ENCODE assay signal across 8 cellular contexts in the genomic region with DNA sequence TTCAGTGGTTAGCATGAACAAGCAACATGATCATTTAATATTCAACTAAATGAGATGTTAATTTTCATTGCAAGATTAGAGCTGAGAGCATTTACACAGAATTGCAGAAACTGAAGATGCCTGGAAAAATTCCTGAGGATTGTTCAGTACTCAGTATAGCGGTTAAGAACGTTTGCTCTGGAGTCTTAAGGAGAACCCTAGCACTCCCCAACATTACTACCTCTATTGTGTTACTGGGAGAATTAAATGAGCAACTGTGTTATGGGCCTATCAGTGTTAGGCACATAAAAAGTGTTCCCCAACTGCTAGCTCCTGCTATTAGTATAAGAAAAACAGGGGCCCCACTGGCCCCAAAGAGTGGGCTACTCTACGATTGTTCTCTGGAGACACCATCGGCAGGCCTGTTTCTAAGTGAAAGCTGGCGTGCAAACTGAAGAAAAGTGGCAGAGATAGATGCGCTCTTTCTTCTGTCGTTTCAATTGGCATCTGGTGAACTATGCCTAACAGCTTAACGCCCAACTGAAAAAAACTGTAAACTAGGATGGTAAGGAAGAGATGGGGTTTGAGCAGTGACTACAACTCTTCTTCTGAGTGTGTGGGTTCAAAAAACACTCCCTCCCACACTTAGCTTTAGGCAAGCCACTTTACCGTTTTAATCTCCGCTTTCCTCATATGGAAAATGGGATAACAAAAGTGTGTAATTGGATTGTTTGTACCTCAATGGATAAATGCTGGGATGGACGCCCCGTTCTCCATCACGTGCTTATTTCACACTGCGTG. TPM values are rescaled to one million over a fixed set of nuclear protein-coding genes. Genes with fewer than 3 reads are reported as not detected.
DNase-seq lines count a peak whose midpoint lies in the region; ATAC-seq and TF ChIP-seq lines count a peak whose summit lies in the region.

No MANE protein-coding gene starts in this region.

- H3K27me3 Mint-ChIP-seq in activated CD8-positive, alpha-beta memory T cell treated with anti-CD3 and anti-CD28 coated beads, Interleukin-2, amount 10 ng/mL, durations not matched to agents 7 days and 5 days = peaks cover 4% of the 10 kb centered on the region
- H3K27me3 Mint-ChIP-seq in activated naive CD8-positive, alpha-beta T cell treated with anti-CD3 and anti-CD28 coated beads, Interleukin-2, amount 10 ng/mL, durations not matched to agents 7 days and 5 days = peaks cover 11% of the 10 kb centered on the region

- CTCF ChIA-PET in activated CD8-positive, alpha-beta memory T cell treated with anti-CD3 and anti-CD28 coated beads, Interleukin-2, amount 10 ng/mL, durations not matched to agents 7 days and 5 days (lab: Charles Lee) = interaction anchor here (0.6 to 2.6 kb wide), 8 partner anchors 11 to 91 kb away, joined by 3 to 17 read pairs (median 4); a partner anchor contains a TSS

- H3K36me3 Mint-ChIP-seq in activated CD8-positive, alpha-beta memory T cell treated with anti-CD3 and anti-CD28 coated beads, Interleukin-2, amount 10 ng/mL, durations not matched to agents 7 days and 5 days = peaks cover 10% of the 10 kb centered on the region
- H3K36me3 Mint-ChIP-seq in activated naive CD8-positive, alpha-beta T cell treated with anti-CD3 and anti-CD28 coated beads, Interleukin-2, amount 10 ng/mL, durations not matched to agents 7 days and 5 days = peaks cover 5% of the 10 kb centered on the region

- 47% methylated on average over 14 of the region's 14 CpGs for WGBS in liver
- 36 to 44% methylated on average over 14 of the region's 14 CpGs for WGBS in tibial nerve, 2 donors

- no peaks in the 10 kb centered on the region for H3K27me3 ChIP-seq in liver (ENCODE audit: control insufficient read depth in 4 of 4, insufficient read depth in 4 of 4, low read length in 3 of 4)
- H3K27me3 ChIP-seq in tibial nerve = no peaks in the 10 kb centered on the region

- H3K36me3 ChIP-seq in liver (ENCODE audit: control insufficient read depth in 4 of 4, insufficient read depth in 3 of 4, low read depth in 1 of 4, low read length in 3 of 4) = no peaks in the 10 kb centered on the region
- H3K36me3 ChIP-seq in tibial nerve = no peaks in the 10 kb centered on the region

- peak overlapping the region; percentile 93 for H3K4me3 Mint-ChIP-seq in activated CD8-positive, alpha-beta memory T cell treated with anti-CD3 and anti-CD28 coated beads, Interleukin-2, amount 10 ng/mL, durations not matched to agents 7 days and 5 days
- H3K4me3 Mint-ChIP-seq in activated naive CD8-positive, alpha-beta T cell treated with anti-CD3 and anti-CD28 coated beads, Interleukin-2, amount 10 ng/mL, durations not matched to agents 7 days and 5 days = peak overlapping the region; percentile 93

- POLR2A ChIA-PET in activated naive CD8-positive, alpha-beta T cell treated with anti-CD3 and anti-CD28 coated beads, Interleukin-2, amount 10 ng/mL, durations not matched to agents 7 days and 5 days (lab: Charles Lee) = interaction anchor here (0.6 to 10.5 kb wide), 8 partner anchors 9 to 152 kb away, joined by 3 to 108 read pairs (median 4); no protein-coding TSS in a partner anchor

- H3K9ac ChIP-seq in liver (ENCODE audit: low read depth in 1 of 2, low read length in 2 of 2) = peak overlapping the region; percentile 3 to 67

- no peak for TF ChIP-seq POLR2A in tibial nerve (IDR thresholded peaks at IDR 0.05)

- TF ChIP-seq EP300 in tibial nerve (IDR thresholded peaks at IDR 0.05) = no peak

- TF ChIP-seq CTCF in liver (IDR thresholded peaks at IDR 0.05; ENCODE audit: low read depth, low read length, missing input control) (no peak), tibial nerve (IDR thresholded peaks at IDR 0.05) (no peak)

- H3K9me3 ChIP-seq in liver (ENCODE audit: control insufficient read depth in 4 of 4, low read length in 3 of 4) (no peaks in the 10 kb centered on the region), tibial nerve (no peaks in the 10 kb centered on the region)

- H3K4me3 ChIP-seq in liver (ENCODE audit: low read depth in 1 of 3, low read length in 3 of 3) = peak overlapping the region; percentile 79 to 96 (median 85)
- peak overlapping the region; percentile 75 to 95 (median 80) for H3K4me3 ChIP-seq in tibial nerve

- H3K27ac ChIP-seq in liver (ENCODE audit: low read depth in 1 of 2, low read length in 2 of 2) = peak overlapping the region; percentile 94 to 96
- H3K27ac ChIP-seq in tibial nerve = peak overlapping the region in 1 of 4 donors; percentile 88

- peak overlapping the region; percentile 96 for H3K27ac Mint-ChIP-seq in activated CD8-positive, alpha-beta memory T cell treated with anti-CD3 and anti-CD28 coated beads, Interleukin-2, amount 10 ng/mL, durations not matched to agents 7 days and 5 days
- peak overlapping the region; percentile 91 for H3K27ac Mint-ChIP-seq in activated naive CD8-positive, alpha-beta T cell treated with anti-CD3 and anti-CD28 coated beads, Interleukin-2, amount 10 ng/mL, durations not matched to agents 7 days and 5 days

- H3K4me1 ChIP-seq in liver (ENCODE audit: control insufficient read depth in 4 of 4, insufficient read depth in 4 of 4, low read length in 3 of 4) (peaks cover 5 to 44% (median 17%) of the 10 kb centered on the region in 4 donors), tibial nerve (peaks cover 0 to 46% (median 14%) of the 10 kb centered on the region in 4 donors)

- no peak for ATAC-seq in activated CD8-positive, alpha-beta memory T cell treated with anti-CD3 and anti-CD28 coated beads, Interleukin-2, amount 10 ng/mL, durations not matched to agents 7 days and 5 days
- no peak for ATAC-seq in activated naive CD8-positive, alpha-beta T cell treated with anti-CD3 and anti-CD28 coated beads, Interleukin-2, amount 10 ng/mL, durations not matched to agents 7 days and 5 days (ENCODE audit: low read depth)
- ATAC-seq in GM18502 (IDR thresholded peaks at IDR 0.05; ENCODE audit: poor library complexity, unreplicated experiment) (no peak), HG03442 (IDR thresholded peaks at IDR 0.05; ENCODE audit: unreplicated experiment) (no peak)

- H3K9me3 Mint-ChIP-seq in activated CD8-positive, alpha-beta memory T cell treated with anti-CD3 and anti-CD28 coated beads, Interleukin-2, amount 10 ng/mL, durations not matched to agents 7 days and 5 days (ENCODE audit: low read depth) = no peaks in the 10 kb centered on the region
- no peaks in the 10 kb centered on the region for H3K9me3 Mint-ChIP-seq in activated naive CD8-positive, alpha-beta T cell treated with anti-CD3 and anti-CD28 coated beads, Interleukin-2, amount 10 ng/mL, durations not matched to agents 7 days and 5 days

- no peak for DNase-seq in activated CD8-positive, alpha-beta memory T cell treated with anti-CD3 and anti-CD28 coated beads, Interleukin-2, amount 10 ng/mL, durations not matched to agents 7 days and 5 days
- no peak for DNase-seq in activated CD8-positive, alpha-beta memory T cell treated with anti-CD3 and anti-CD28 coated beads for 24 hours
- DNase-seq in activated naive CD8-positive, alpha-beta T cell treated with anti-CD3 and anti-CD28 coated beads, Interleukin-2, amount 10 ng/mL, durations not matched to agents 7 days and 5 days = no peak
- DNase-seq in tibial nerve (ENCODE audit: low spot score in 2 of 2) (no peak), NCI-H345 (lab: John Stamatoyannopoulos, UW) (no peak)

- H3K4me1 Mint-ChIP-seq in activated CD8-positive, alpha-beta memory T cell treated with anti-CD3 and anti-CD28 coated beads, Interleukin-2, amount 10 ng/mL, durations not matched to agents 7 days and 5 days = peaks cover 58% of the 10 kb centered on the region
- H3K4me1 Mint-ChIP-seq in activated naive CD8-positive, alpha-beta T cell treated with anti-CD3 and anti-CD28 coated beads, Interleukin-2, amount 10 ng/mL, durations not matched to agents 7 days and 5 days = peaks cover 49% of the 10 kb centered on the region

- TF ChIP-seq RAD21 in liver (IDR thresholded peaks at IDR 0.05) = no peak

TF ChIP-seq in liver, 16 proteins besides CTCF, POLR2A, EP300 and RAD21:
- TF ChIP-seq HNF4A (conservative IDR thresholded peaks at IDR 0.05) (no peak), NR2F2 (IDR thresholded peaks at IDR 0.05) (no peak), EGR1 (IDR thresholded peaks at IDR 0.05; ENCODE audit: low read depth in 2 of 2) (no peak), YY1 (IDR thresholded peaks at IDR 0.05) (no peak), HNF4G (IDR thresholded peaks at IDR 0.05) (no peak), GABPA (IDR thresholded peaks at IDR 0.05 in 1 of 2, conservative IDR thresholded peaks at IDR 0.05 in 1 of 2) (no peak), RXRA (IDR thresholded peaks at IDR 0.05) (no peak), SP1 (IDR thresholded peaks at IDR 0.05) (no peak), TAF1 (conservative IDR thresholded peaks at IDR 0.05) (no peak), FOXA2 (IDR thresholded peaks at IDR 0.05) (no peak), JUND (IDR thresholded peaks at IDR 0.05) (no peak)
- TF ChIP-seq, protein P1, sequence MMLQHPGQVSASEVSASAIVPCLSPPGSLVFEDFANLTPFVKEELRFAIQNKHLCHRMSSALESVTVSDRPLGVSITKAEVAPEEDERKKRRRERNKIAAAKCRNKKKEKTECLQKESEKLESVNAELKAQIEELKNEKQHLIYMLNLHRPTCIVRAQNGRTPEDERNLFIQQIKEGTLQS (IDR thresholded peaks at IDR 0.05) = no peak
- TF ChIP-seq, protein P2, sequence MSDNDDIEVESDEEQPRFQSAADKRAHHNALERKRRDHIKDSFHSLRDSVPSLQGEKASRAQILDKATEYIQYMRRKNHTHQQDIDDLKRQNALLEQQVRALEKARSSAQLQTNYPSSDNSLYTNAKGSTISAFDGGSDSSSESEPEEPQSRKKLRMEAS (IDR thresholded peaks at IDR 0.05) = no peak

RNA-seq across cellular contexts. Expression of a gene that starts 1.3 kb away (rescaled TPM):
- total RNA-seq in activated CD8-positive, alpha-beta memory T cell treated with anti-CD3 and anti-CD28 coated beads, Interleukin-2, amount 10 ng/mL, durations not matched to agents 7 days and 5 days = 10 to 100 TPM; 42.5 to 49.1 TPM
- total RNA-seq in activated naive CD8-positive, alpha-beta T cell treated with anti-CD3 and anti-CD28 coated beads, Interleukin-2, amount 10 ng/mL, durations not matched to agents 7 days and 5 days = 10 to 100 TPM; 42.2 to 48.6 TPM
- total RNA-seq in liver (10 to 100 TPM; 11.5 to 12.1 TPM), tibial nerve (10 to 100 TPM; 16.4 to 25.1 (median 18.7) TPM)
- 1 to 10 TPM; 2.9 to 7.9 TPM for polyA plus RNA-seq in liver
